1 cellular context compared by ENCODE assay signal in the genomic region with DNA sequence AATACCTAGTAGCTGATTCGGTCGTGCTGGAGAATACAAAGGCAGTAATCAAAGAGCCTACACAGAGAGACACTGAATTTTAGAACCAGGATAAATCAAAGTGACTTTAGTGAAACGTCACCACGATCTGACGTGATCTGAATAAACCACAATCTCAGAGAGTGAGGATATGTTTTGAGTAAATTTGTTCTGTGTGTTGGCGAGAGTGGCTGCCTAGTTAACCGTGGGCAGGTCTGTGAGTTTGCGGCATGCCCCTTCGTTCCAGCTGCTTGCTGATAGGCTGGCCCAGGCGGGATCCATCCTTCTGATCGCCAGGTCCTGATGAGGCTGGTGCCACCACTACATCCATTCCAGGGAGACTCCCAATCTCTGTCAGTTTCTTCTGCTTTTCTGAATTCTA.
TF ChIP-seq lines count a peak whose summit lies in the region.

No MANE protein-coding gene starts in this region.

TF ChIP-seq in GM12878, 131 proteins besides CTCF, POLR2A, EP300 and RAD21 (continued from another document and continues in another):
- TF ChIP-seq, protein P1, sequence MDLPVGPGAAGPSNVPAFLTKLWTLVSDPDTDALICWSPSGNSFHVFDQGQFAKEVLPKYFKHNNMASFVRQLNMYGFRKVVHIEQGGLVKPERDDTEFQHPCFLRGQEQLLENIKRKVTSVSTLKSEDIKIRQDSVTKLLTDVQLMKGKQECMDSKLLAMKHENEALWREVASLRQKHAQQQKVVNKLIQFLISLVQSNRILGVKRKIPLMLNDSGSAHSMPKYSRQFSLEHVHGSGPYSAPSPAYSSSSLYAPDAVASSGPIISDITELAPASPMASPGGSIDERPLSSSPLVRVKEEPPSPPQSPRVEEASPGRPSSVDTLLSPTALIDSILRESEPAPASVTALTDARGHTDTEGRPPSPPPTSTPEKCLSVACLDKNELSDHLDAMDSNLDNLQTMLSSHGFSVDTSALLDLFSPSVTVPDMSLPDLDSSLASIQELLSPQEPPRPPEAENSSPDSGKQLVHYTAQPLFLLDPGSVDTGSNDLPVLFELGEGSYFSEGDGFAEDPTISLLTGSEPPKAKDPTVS (IDR thresholded peaks at IDR 0.05; ENCODE audit: low read depth, low read length), result no peak
- TF ChIP-seq SUPT20H (IDR thresholded peaks at IDR 0.05; ENCODE audit: borderline replicate concordance, control insufficient read depth, low read depth, low read length), result no peak
- TF ChIP-seq HDAC2 (IDR thresholded peaks at IDR 0.05), result no peak
- peak; percentile 98 for TF ChIP-seq JUNB (IDR thresholded peaks at IDR 0.05)
- no peak for TF ChIP-seq KAT2A (conservative IDR thresholded peaks at IDR 0.05; ENCODE audit: control insufficient read depth, low read depth, low read length)
- no peak for TF ChIP-seq HCFC1 (IDR thresholded peaks at IDR 0.05; ENCODE audit: low read length)
- TF ChIP-seq, protein P2, sequence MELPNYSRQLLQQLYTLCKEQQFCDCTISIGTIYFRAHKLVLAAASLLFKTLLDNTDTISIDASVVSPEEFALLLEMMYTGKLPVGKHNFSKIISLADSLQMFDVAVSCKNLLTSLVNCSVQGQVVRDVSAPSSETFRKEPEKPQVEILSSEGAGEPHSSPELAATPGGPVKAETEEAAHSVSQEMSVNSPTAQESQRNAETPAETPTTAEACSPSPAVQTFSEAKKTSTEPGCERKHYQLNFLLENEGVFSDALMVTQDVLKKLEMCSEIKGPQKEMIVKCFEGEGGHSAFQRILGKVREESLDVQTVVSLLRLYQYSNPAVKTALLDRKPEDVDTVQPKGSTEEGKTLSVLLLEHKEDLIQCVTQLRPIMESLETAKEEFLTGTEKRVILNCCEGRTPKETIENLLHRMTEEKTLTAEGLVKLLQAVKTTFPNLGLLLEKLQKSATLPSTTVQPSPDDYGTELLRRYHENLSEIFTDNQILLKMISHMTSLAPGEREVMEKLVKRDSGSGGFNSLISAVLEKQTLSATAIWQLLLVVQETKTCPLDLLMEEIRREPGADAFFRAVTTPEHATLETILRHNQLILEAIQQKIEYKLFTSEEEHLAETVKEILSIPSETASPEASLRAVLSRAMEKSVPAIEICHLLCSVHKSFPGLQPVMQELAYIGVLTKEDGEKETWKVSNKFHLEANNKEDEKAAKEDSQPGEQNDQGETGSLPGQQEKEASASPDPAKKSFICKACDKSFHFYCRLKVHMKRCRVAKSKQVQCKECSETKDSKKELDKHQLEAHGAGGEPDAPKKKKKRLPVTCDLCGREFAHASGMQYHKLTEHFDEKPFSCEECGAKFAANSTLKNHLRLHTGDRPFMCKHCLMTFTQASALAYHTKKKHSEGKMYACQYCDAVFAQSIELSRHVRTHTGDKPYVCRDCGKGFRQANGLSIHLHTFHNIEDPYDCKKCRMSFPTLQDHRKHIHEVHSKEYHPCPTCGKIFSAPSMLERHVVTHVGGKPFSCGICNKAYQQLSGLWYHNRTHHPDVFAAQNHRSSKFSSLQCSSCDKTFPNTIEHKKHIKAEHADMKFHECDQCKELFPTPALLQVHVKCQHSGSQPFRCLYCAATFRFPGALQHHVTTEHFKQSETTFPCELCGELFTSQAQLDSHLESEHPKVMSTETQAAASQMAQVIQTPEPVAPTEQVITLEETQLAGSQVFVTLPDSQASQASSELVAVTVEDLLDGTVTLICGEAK (IDR thresholded peaks at IDR 0.05; ENCODE audit: borderline replicate concordance), result no peak
- TF ChIP-seq, protein P3, sequence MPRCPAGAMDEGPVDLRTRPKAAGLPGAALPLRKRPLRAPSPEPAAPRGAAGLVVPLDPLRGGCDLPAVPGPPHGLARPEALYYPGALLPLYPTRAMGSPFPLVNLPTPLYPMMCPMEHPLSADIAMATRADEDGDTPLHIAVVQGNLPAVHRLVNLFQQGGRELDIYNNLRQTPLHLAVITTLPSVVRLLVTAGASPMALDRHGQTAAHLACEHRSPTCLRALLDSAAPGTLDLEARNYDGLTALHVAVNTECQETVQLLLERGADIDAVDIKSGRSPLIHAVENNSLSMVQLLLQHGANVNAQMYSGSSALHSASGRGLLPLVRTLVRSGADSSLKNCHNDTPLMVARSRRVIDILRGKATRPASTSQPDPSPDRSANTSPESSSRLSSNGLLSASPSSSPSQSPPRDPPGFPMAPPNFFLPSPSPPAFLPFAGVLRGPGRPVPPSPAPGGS (IDR thresholded peaks at IDR 0.05; ENCODE audit: borderline replicate concordance, insufficient read depth, low read depth, low read length, poor library complexity, severe bottlenecking), result no peak
- TF ChIP-seq BRCA1 (IDR thresholded peaks at IDR 0.05; ENCODE audit: low read depth, low read length), result no peak
- no peak for TF ChIP-seq GABPA (IDR thresholded peaks at IDR 0.05; ENCODE audit: low read depth)
- no peak; the same call in 1 of the 2 replicates for TF ChIP-seq MXI1 (IDR thresholded peaks at IDR 0.05; ENCODE audit: low read depth, low read length)
- TF ChIP-seq, protein P4, sequence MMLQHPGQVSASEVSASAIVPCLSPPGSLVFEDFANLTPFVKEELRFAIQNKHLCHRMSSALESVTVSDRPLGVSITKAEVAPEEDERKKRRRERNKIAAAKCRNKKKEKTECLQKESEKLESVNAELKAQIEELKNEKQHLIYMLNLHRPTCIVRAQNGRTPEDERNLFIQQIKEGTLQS (IDR thresholded peaks at IDR 0.05; ENCODE audit: borderline replicate concordance, extremely low read depth, low read depth, low read length), result no peak
- TF ChIP-seq, protein P5, sequence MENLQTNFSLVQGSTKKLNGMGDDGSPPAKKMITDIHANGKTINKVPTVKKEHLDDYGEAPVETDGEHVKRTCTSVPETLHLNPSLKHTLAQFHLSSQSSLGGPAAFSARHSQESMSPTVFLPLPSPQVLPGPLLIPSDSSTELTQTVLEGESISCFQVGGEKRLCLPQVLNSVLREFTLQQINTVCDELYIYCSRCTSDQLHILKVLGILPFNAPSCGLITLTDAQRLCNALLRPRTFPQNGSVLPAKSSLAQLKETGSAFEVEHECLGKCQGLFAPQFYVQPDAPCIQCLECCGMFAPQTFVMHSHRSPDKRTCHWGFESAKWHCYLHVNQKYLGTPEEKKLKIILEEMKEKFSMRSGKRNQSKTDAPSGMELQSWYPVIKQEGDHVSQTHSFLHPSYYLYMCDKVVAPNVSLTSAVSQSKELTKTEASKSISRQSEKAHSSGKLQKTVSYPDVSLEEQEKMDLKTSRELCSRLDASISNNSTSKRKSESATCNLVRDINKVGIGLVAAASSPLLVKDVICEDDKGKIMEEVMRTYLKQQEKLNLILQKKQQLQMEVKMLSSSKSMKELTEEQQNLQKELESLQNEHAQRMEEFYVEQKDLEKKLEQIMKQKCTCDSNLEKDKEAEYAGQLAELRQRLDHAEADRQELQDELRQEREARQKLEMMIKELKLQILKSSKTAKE (IDR thresholded peaks at IDR 0.05; ENCODE audit: low read depth, poor library complexity, severe bottlenecking), result no peak
- TF ChIP-seq, protein P6, sequence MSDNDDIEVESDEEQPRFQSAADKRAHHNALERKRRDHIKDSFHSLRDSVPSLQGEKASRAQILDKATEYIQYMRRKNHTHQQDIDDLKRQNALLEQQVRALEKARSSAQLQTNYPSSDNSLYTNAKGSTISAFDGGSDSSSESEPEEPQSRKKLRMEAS (IDR thresholded peaks at IDR 0.05; ENCODE audit: low read depth, low read length), result no peak
- no peak for TF ChIP-seq RELA (IDR thresholded peaks at IDR 0.05; ENCODE audit: borderline replicate concordance, partially characterized antibody)
- TF ChIP-seq SPI1 (IDR thresholded peaks at IDR 0.05; ENCODE audit: borderline replicate concordance, insufficient read depth, low read depth, low read length), result no peak
- no peak for TF ChIP-seq FOXM1 (IDR thresholded peaks at IDR 0.05; ENCODE audit: low read depth, low read length)
- no peak for TF ChIP-seq CBX5 (IDR thresholded peaks at IDR 0.05; ENCODE audit: low read depth)
- peak; percentile 92 for TF ChIP-seq CREM (IDR thresholded peaks at IDR 0.05; ENCODE audit: low read depth)
- no peak for TF ChIP-seq SMC3 (IDR thresholded peaks at IDR 0.05; ENCODE audit: borderline replicate concordance, low read length)
- no peak for TF ChIP-seq SREBF1 (IDR thresholded peaks at IDR 0.05; ENCODE audit: low read length)
- no peak for TF ChIP-seq ZNF207 (IDR thresholded peaks at IDR 0.05; ENCODE audit: borderline replicate concordance)
- no peak for TF ChIP-seq CHD4 (IDR thresholded peaks at IDR 0.05)
- no peak for TF ChIP-seq EZH2 (IDR thresholded peaks at IDR 0.05; ENCODE audit: borderline replicate concordance, control insufficient read depth, low read depth, low read length)
- TF ChIP-seq, protein P7, sequence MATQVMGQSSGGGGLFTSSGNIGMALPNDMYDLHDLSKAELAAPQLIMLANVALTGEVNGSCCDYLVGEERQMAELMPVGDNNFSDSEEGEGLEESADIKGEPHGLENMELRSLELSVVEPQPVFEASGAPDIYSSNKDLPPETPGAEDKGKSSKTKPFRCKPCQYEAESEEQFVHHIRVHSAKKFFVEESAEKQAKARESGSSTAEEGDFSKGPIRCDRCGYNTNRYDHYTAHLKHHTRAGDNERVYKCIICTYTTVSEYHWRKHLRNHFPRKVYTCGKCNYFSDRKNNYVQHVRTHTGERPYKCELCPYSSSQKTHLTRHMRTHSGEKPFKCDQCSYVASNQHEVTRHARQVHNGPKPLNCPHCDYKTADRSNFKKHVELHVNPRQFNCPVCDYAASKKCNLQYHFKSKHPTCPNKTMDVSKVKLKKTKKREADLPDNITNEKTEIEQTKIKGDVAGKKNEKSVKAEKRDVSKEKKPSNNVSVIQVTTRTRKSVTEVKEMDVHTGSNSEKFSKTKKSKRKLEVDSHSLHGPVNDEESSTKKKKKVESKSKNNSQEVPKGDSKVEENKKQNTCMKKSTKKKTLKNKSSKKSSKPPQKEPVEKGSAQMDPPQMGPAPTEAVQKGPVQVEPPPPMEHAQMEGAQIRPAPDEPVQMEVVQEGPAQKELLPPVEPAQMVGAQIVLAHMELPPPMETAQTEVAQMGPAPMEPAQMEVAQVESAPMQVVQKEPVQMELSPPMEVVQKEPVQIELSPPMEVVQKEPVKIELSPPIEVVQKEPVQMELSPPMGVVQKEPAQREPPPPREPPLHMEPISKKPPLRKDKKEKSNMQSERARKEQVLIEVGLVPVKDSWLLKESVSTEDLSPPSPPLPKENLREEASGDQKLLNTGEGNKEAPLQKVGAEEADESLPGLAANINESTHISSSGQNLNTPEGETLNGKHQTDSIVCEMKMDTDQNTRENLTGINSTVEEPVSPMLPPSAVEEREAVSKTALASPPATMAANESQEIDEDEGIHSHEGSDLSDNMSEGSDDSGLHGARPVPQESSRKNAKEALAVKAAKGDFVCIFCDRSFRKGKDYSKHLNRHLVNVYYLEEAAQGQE (IDR thresholded peaks at IDR 0.05; ENCODE audit: low read depth, low read length), result no peak
- no peak for TF ChIP-seq SIX5 (IDR thresholded peaks at IDR 0.05; ENCODE audit: low read depth, low read length, severe bottlenecking)
- TF ChIP-seq, protein P8, sequence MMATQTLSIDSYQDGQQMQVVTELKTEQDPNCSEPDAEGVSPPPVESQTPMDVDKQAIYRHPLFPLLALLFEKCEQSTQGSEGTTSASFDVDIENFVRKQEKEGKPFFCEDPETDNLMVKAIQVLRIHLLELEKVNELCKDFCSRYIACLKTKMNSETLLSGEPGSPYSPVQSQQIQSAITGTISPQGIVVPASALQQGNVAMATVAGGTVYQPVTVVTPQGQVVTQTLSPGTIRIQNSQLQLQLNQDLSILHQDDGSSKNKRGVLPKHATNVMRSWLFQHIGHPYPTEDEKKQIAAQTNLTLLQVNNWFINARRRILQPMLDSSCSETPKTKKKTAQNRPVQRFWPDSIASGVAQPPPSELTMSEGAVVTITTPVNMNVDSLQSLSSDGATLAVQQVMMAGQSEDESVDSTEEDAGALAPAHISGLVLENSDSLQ (IDR thresholded peaks at IDR 0.05), result peak; percentile 47; the same call in 1 of the 2 replicates
- TF ChIP-seq MYB (IDR thresholded peaks at IDR 0.05; ENCODE audit: borderline replicate concordance, low read depth, low read length), result no peak
- TF ChIP-seq TCF3 (IDR thresholded peaks at IDR 0.05; ENCODE audit: borderline replicate concordance, insufficient read depth, low read depth, low read length), result no peak
- TF ChIP-seq, protein P9, sequence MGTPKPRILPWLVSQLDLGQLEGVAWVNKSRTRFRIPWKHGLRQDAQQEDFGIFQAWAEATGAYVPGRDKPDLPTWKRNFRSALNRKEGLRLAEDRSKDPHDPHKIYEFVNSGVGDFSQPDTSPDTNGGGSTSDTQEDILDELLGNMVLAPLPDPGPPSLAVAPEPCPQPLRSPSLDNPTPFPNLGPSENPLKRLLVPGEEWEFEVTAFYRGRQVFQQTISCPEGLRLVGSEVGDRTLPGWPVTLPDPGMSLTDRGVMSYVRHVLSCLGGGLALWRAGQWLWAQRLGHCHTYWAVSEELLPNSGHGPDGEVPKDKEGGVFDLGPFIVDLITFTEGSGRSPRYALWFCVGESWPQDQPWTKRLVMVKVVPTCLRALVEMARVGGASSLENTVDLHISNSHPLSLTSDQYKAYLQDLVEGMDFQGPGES (IDR thresholded peaks at IDR 0.05), result peak; percentile 51; the same call in 1 of the 2 replicates
- TF ChIP-seq, protein P10, sequence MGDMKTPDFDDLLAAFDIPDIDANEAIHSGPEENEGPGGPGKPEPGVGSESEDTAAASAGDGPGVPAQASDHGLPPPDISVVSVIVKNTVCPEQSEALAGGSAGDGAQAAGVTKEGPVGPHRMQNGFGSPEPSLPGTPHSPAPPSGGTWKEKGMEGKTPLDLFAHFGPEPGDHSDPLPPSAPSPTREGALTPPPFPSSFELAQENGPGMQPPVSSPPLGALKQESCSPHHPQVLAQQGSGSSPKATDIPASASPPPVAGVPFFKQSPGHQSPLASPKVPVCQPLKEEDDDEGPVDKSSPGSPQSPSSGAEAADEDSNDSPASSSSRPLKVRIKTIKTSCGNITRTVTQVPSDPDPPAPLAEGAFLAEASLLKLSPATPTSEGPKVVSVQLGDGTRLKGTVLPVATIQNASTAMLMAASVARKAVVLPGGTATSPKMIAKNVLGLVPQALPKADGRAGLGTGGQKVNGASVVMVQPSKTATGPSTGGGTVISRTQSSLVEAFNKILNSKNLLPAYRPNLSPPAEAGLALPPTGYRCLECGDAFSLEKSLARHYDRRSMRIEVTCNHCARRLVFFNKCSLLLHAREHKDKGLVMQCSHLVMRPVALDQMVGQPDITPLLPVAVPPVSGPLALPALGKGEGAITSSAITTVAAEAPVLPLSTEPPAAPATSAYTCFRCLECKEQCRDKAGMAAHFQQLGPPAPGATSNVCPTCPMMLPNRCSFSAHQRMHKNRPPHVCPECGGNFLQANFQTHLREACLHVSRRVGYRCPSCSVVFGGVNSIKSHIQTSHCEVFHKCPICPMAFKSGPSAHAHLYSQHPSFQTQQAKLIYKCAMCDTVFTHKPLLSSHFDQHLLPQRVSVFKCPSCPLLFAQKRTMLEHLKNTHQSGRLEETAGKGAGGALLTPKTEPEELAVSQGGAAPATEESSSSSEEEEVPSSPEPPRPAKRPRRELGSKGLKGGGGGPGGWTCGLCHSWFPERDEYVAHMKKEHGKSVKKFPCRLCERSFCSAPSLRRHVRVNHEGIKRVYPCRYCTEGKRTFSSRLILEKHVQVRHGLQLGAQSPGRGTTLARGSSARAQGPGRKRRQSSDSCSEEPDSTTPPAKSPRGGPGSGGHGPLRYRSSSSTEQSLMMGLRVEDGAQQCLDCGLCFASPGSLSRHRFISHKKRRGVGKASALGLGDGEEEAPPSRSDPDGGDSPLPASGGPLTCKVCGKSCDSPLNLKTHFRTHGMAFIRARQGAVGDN (IDR thresholded peaks at IDR 0.05), result no peak
- TF ChIP-seq MTA3 (IDR thresholded peaks at IDR 0.05; ENCODE audit: borderline replicate concordance, low read length), result no peak
